In the genomic region with DNA sequence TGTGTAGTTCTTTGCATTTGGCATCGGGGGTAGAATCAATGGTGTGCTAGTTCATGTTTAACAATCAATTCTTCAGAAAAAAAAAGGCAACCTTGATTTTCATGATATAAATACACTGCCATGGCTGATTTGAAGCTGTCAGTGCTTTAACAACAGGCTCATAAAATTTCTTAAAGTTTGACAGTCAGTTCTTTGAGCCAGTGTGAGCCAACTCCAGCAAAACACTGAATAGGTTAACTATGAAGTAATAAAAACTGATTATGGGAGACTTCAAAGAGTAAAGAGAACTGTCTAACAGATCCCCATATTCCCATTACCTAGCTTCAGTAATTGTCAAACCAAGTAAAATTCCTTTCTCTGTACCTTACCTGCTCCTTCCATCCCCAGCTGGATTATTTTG, we compare ENCODE assay signal across 15 cellular contexts.
DNase-seq lines count a peak whose midpoint lies in the region; ATAC-seq and TF ChIP-seq lines count a peak whose summit lies in the region.
"Had no signal": no experiment of that assay in that cellular context is flagged by ENCODE, and none has a peak within 500 bp of the region (broad histone marks: within the 10 kb centered on the region; RNA-seq: fewer than 3 reads in every experiment).

No MANE protein-coding gene starts in this region.

- no peaks in the 10 kb centered on the region for H3K9me2 ChIP-seq in Karpas-422 (replicated peaks; ENCODE audit: insufficient read depth, low read length)

- H3K9me3 ChIP-seq in BLaER1, result peaks cover 6% of the 10 kb centered on the region
- no peaks in the 10 kb centered on the region for H3K9me3 ChIP-seq in Karpas-422 (ENCODE audit: low read length)

- DNase-seq in Karpas-422 (no peak), kidney glomerular epithelial cell (lab: John Stamatoyannopoulos, UW) (peak; percentile 15), GM13977 (ENCODE audit: low spot score) (no peak), NCI-H524 (lab: John Stamatoyannopoulos, UW) (no peak)
- DNase-seq: 8988T; AML-193; C1 segment of cervical spinal cord; CD4-positive, alpha-beta T cell; GOT3; H9 had no signal

- H3K36me3 ChIP-seq in BLaER1 (no peaks in the 10 kb centered on the region; the same call in 1 of the 2 replicates), Karpas-422 (ENCODE audit: insufficient read depth, low read length) (no peaks in the 10 kb centered on the region)

- no peaks in the 10 kb centered on the region for H3K36me3 Mint-ChIP-seq in nephron (ENCODE audit: low read depth)

- peaks cover under 1% of the 10 kb centered on the region for H3K9me3 Mint-ChIP-seq in nephron
- H3K9me3 Mint-ChIP-seq: H9 had no signal

- H3K4me2 ChIP-seq in BLaER1 (peak overlapping the region; percentile 76), Karpas-422 (ENCODE audit: low read depth, low read length, poor library complexity, severe bottlenecking) (no peak overlapping the region)

- no peak for ATAC-seq in GM19463 (IDR thresholded peaks at IDR 0.05; ENCODE audit: unreplicated experiment)
- no peak for ATAC-seq in HG02973 (IDR thresholded peaks at IDR 0.05; ENCODE audit: unreplicated experiment)
- ATAC-seq: GM12878 had no signal

- H3K27me3 Mint-ChIP-seq in nephron (ENCODE audit: low read depth), result no peaks in the 10 kb centered on the region
- H3K27me3 Mint-ChIP-seq: CD4-positive, alpha-beta T cell had no signal

- in situ Hi-C loops in GM13977 (cut with MboI; ENCODE audit: low pct_unique_long_range_greater_than_20kb, low sequenced_read_pairs, unreplicated experiment), result no loop called here

- H4K20me1 ChIP-seq in BLaER1, result no peaks in the 10 kb centered on the region
- no peaks in the 10 kb centered on the region for H4K20me1 ChIP-seq in Karpas-422 (ENCODE audit: insufficient read depth, low read depth, low read length)

- no peaks in the 10 kb centered on the region for H3K27me3 ChIP-seq in BLaER1
- no peaks in the 10 kb centered on the region for H3K27me3 ChIP-seq in Karpas-422 (ENCODE audit: low read length)

- peaks cover 81% of the 10 kb centered on the region for H3K4me1 ChIP-seq in BLaER1
- H3K4me1 ChIP-seq in Karpas-422 (ENCODE audit: low read length), result peaks cover 50% of the 10 kb centered on the region

- peaks cover 4% of the 10 kb centered on the region for H3K4me1 Mint-ChIP-seq in nephron
- H3K4me1 Mint-ChIP-seq: H9 had no signal

- H3K4me3 ChIP-seq in BLaER1 (no peak overlapping the region), Karpas-422 (ENCODE audit: low read length) (no peak overlapping the region)
- H3K4me3 ChIP-seq: GM12878 had no signal

- no peak for TF ChIP-seq CTCF in nephron (IDR thresholded peaks at IDR 0.05; ENCODE audit: unreplicated experiment in 3 of 3)
- TF ChIP-seq CTCF in GM13977 (IDR thresholded peaks at IDR 0.05; ENCODE audit: extremely low read depth, insufficient read depth, missing control alignments), result no peak

- no peak overlapping the region for H3K4me3 Mint-ChIP-seq in nephron
- H3K4me3 Mint-ChIP-seq: CD4-positive, alpha-beta T cell; H9 had no signal

- H3K27ac ChIP-seq in BLaER1 (peak overlapping the region; percentile 83), Karpas-422 (ENCODE audit: low read length) (peak overlapping the region; percentile 92; the same call in 1 of the 2 replicates)

- H3K79me2 ChIP-seq in Karpas-422 (ENCODE audit: low read length), result no peaks in the 10 kb centered on the region

- no peak overlapping the region for H2AFZ ChIP-seq in Karpas-422 (ENCODE audit: low read length)

- H3K9ac ChIP-seq in BLaER1 (no peak overlapping the region), Karpas-422 (ENCODE audit: low read length) (no peak overlapping the region)

- peak overlapping the region; percentile 31 to 77 (median 52) for H3K27ac Mint-ChIP-seq in nephron
- H3K27ac Mint-ChIP-seq: CD4-positive, alpha-beta T cell; H9 had no signal
